ENCODE assay signal across 8 cellular contexts in the genomic region with DNA sequence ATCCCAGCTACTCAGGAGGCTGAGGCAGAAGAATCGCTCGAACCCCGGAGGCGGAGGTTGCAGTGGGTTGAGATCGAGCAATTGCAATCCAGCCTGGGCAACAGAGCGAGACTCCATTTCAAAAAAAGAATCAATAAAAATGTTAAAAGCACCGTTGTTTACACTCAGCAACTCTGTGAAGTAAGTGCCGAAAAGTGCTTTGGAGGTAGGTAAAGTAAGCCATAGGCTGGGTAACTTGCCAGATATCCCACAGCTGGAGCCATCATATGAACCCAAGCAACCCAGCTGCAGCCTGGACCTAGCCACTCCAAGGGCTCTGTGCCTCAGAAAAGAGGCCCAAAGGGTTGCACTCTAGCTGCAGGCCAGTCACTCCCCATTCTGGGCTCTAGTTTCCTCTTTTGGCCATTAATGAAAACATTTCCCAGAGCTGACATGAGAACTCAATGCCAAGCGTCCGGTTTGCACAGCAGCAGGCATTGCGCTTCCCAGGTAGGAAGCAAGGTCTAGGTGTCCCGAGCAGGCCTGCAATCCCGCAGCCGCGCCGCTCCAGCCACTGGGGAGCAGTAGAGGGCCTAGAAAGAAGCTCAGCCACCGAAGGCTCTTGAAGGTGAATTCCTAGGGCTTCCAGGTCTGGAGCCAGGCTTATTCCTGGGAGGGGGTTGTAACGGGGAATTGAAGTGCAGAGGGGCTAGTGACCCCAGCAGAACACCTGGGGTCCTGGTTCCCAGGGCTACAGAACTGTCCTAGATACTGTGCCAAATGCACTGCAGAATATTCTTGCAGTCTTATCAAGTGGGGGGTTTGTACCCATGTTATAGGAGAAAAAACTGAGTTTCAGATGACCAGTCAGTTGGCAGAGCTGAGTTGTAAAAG. TPM values are rescaled to one million over a fixed set of nuclear protein-coding genes. Genes with fewer than 3 reads are reported as not detected.
DNase-seq lines count a peak whose midpoint lies in the region; ATAC-seq and TF ChIP-seq lines count a peak whose summit lies in the region.

No MANE protein-coding gene starts in this region.

- DNase-seq in DMS153 treated with DMSO at 0.1 percent for 48 hours (lab: John Stamatoyannopoulos, UW; ENCODE audit: unreplicated experiment) (peak; percentile 68), RPMI8226 (peak; percentile 54), head of caudate nucleus (peak; percentile 41 to 83 (median 70)), pulmonary artery endothelial cell (ENCODE audit: low read depth, low spot score) (peak; percentile 15), omental fat pad (ENCODE audit: low spot score) (no peak)
- peak; percentile 75 for DNase-seq in activated naive CD4-positive, alpha-beta T cell treated with Interleukin-2 at 50 U/mL for 16 hours

- H3K27me3 ChIP-seq in KMS-11 (ENCODE audit: insufficient read depth, low read depth), result no peaks in the 10 kb centered on the region

- peaks cover 16% of the 10 kb centered on the region for H4K20me1 ChIP-seq in KMS-11 (ENCODE audit: insufficient read depth)

- no peak overlapping the region for H3K27ac ChIP-seq in KMS-11

- TF ChIP-seq CTCF in KMS-11 (conservative IDR thresholded peaks at IDR 0.05; ENCODE audit: low read depth, low read length) (peak; percentile 71), omental fat pad (IDR thresholded peaks at IDR 0.05) (no peak)

- H3K79me2 ChIP-seq in KMS-11 (ENCODE audit: insufficient read depth, low read depth), result peaks cover 6% of the 10 kb centered on the region; the same call in 1 of the 2 replicates

- H3K4me2 ChIP-seq in KMS-11, result no peak overlapping the region

- no peak overlapping the region for H2AFZ ChIP-seq in KMS-11 (ENCODE audit: low read depth)

- no peak overlapping the region for H3K9ac ChIP-seq in KMS-11

- peaks cover 14% of the 10 kb centered on the region; the same call in 1 of the 2 replicates for H3K36me3 ChIP-seq in KMS-11 (ENCODE audit: insufficient read depth)

- intact Hi-C loops in head of caudate nucleus (cut with DNase I), result loop anchor here (10.0 kb wide), 1 partner anchor 62 kb away; no protein-coding TSS in a partner anchor

- no peak overlapping the region for H3K4me3 ChIP-seq in KMS-11 (IDR thresholded peaks at IDR 0.05; ENCODE audit: insufficient read depth, low read depth, low read length)

- ATAC-seq in omental fat pad (ENCODE audit: low FRiP score), result no peak
- ATAC-seq in GM18520 (IDR thresholded peaks at IDR 0.05; ENCODE audit: unreplicated experiment), result no peak

- H3K4me1 ChIP-seq in KMS-11 (ENCODE audit: low read depth, poor library complexity, severe bottlenecking), result peaks cover 70% of the 10 kb centered on the region

RNA-seq across cellular contexts. Expression of gene CD79A, which starts 4.1 kb away (rescaled TPM):
- not detected in 2 replicates for total RNA-seq in pulmonary artery endothelial cell
- 1 to 10 TPM in 1 of 4 donors, under 1 TPM in 1, not detected in 2; 0.72 to 1.8 TPM for total RNA-seq in omental fat pad

RNA-seq across cellular contexts. Expression of gene ARHGEF1, which starts 10.0 kb away (rescaled TPM):
- total RNA-seq in pulmonary artery endothelial cell (46.3 and 53.8 TPM in 2 replicates), omental fat pad (100 to 1,000 TPM in 1 of 4 donors, 10 to 100 TPM in 3; 53.1 to 129 (median 72.0) TPM)

RNA-seq across cellular contexts. Expression of gene RPS19, which starts 13.0 kb away (rescaled TPM):
- 650 and 665 TPM in 2 replicates for total RNA-seq in pulmonary artery endothelial cell
- 100 to 1,000 TPM; 559 to 757 (median 617) TPM for total RNA-seq in omental fat pad

RNA-seq across cellular contexts. Expression of gene DMRTC2, which starts 28.2 kb away (rescaled TPM):
- not detected in 2 replicates for total RNA-seq in pulmonary artery endothelial cell
- total RNA-seq in omental fat pad, result not detected

RNA-seq across cellular contexts. Expression of gene LYPD4, which starts 28.5 kb away (rescaled TPM):
- total RNA-seq in pulmonary artery endothelial cell (not detected in 2 replicates), omental fat pad (not detected)
